8 cellular contexts compared by ENCODE assay signal in the genomic region with DNA sequence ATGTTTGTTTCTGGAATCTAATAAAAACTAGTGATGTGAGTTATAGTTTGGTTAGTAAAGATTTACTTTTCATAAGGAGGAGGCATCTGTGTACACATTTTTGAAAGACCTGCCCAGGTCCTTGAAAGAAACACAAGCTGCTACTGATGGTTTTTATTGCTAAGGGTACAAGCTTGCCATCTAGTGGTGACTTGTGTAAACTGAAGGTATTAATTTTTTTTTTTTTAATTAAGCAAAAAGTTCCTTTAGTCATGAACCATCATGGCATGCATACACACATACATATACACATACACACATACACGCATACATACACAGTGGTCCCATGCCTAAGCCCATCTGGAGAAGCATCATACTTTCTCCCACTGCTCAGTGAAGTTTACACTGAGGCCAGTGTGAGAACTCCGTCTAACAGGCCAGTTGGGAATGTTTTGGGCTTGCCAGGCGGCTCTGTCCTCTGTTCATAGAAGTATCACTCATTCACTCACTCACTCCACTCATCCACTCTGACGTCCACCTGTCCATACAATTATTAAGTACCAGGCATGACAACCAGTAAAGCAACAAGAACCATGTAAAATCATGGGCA.
DNase-seq lines count a peak whose midpoint lies in the region; ATAC-seq, FAIRE-seq and TF ChIP-seq lines count a peak whose summit lies in the region.

No MANE protein-coding gene starts in this region.

- DNase-seq in NCI-H2107 treated with DMSO at 0.1 percent for 48 hours (lab: John Stamatoyannopoulos, UW; ENCODE audit: unreplicated experiment): peak; percentile 25
- no peak for DNase-seq in NCI-H2107 (lab: John Stamatoyannopoulos, UW)
- peak; percentile 5 for DNase-seq in NCI-H2029 (lab: John Stamatoyannopoulos, UW)
- no peak for DNase-seq in astrocyte (ENCODE audit: low read depth)
- no peak for DNase-seq in keratinocyte (ENCODE audit: low read depth, low spot score)
- no peak for DNase-seq in NCI-H774 (lab: John Stamatoyannopoulos, UW)
- DNase-seq in MG63: no peak

- H3K9ac ChIP-seq in astrocyte (ENCODE audit: low read length) (no peak overlapping the region), keratinocyte (ENCODE audit: control insufficient read depth, extremely low read depth, insufficient read depth, low read length) (no peak overlapping the region)

- TF ChIP-seq CTCF in astrocyte (IDR thresholded peaks at IDR 0.05; ENCODE audit: insufficient read depth, low read depth, low read length) (peak; percentile 58), keratinocyte (optimal IDR thresholded peaks at IDR 0.05 in 1 of 3, IDR thresholded peaks at IDR 0.05 in 1 of 3, conservative IDR thresholded peaks at IDR 0.05 in 1 of 3; ENCODE audit: extremely low read depth in 1 of 3, insufficient read depth in 2 of 3, low read length in 3 of 3) (peak in 2 of 3 experiments; percentile 29 to 59)

- dilution Hi-C loops in keratinocyte (cut with MboI; ENCODE audit: extremely low pct_ligation_motif_present, low sequenced_read_pairs): no loop called here

- no peaks in the 10 kb centered on the region for H3K27me3 Mint-ChIP-seq in astrocyte (ENCODE audit: low read depth, unreplicated experiment)

- FAIRE-seq in astrocyte (lab: Jason Lieb, UNC) (peak; percentile 72), keratinocyte (lab: Jason Lieb, UNC) (no peak)

- H3K4me2 ChIP-seq in astrocyte (ENCODE audit: low read length) (no peak overlapping the region), keratinocyte (ENCODE audit: control insufficient read depth, extremely low read depth, insufficient read depth, low read depth, low read length) (no peak overlapping the region)

- H3K36me3 ChIP-seq in astrocyte (ENCODE audit: insufficient read depth, low read length) (no peaks in the 10 kb centered on the region), keratinocyte (ENCODE audit: control insufficient read depth in 2 of 2, extremely low read depth in 1 of 2, insufficient read depth in 2 of 2, low read length in 2 of 2) (no peaks in the 10 kb centered on the region), MG63 (no peaks in the 10 kb centered on the region)

- no peak overlapping the region for H3K27ac ChIP-seq in astrocyte (ENCODE audit: low read depth, low read length)
- H3K27ac ChIP-seq in keratinocyte (ENCODE audit: control insufficient read depth, insufficient read depth, low read length): no peak overlapping the region

- H3K4me1 ChIP-seq in astrocyte (ENCODE audit: insufficient read depth, low read length) (no peaks in the 10 kb centered on the region), keratinocyte (ENCODE audit: control insufficient read depth, extremely low read depth, insufficient read depth, low read length) (no peaks in the 10 kb centered on the region)

- no peak overlapping the region for H2AFZ ChIP-seq in astrocyte (ENCODE audit: low read depth, low read length)
- no peak overlapping the region for H2AFZ ChIP-seq in keratinocyte (ENCODE audit: control insufficient read depth, low read length)

- no peaks in the 10 kb centered on the region for H3K9me3 Mint-ChIP-seq in astrocyte (ENCODE audit: unreplicated experiment)

- H3K27me3 ChIP-seq in astrocyte (ENCODE audit: insufficient read depth, low read length) (no peaks in the 10 kb centered on the region), keratinocyte (ENCODE audit: control insufficient read depth, extremely low read depth, insufficient read depth, low read length) (no peaks in the 10 kb centered on the region), MG63 (no peaks in the 10 kb centered on the region)

- no peak for ATAC-seq in GM18520 (IDR thresholded peaks at IDR 0.05; ENCODE audit: unreplicated experiment)

- no peaks in the 10 kb centered on the region for H3K36me3 Mint-ChIP-seq in astrocyte (ENCODE audit: low read depth, unreplicated experiment)

- H3K9me1 ChIP-seq in keratinocyte (ENCODE audit: control insufficient read depth, extremely low read depth, insufficient read depth, low read length): no peaks in the 10 kb centered on the region

- H4K20me1 ChIP-seq in astrocyte (ENCODE audit: insufficient read depth, low read length) (no peaks in the 10 kb centered on the region), keratinocyte (ENCODE audit: control insufficient read depth, extremely low read depth, insufficient read depth, low read length) (no peaks in the 10 kb centered on the region)

- H3K9me3 ChIP-seq in astrocyte (ENCODE audit: insufficient read depth, low read depth, low read length) (no peaks in the 10 kb centered on the region), keratinocyte (ENCODE audit: control insufficient read depth, low read depth, low read length) (no peaks in the 10 kb centered on the region), MG63 (no peaks in the 10 kb centered on the region)

- H3K79me2 ChIP-seq in astrocyte (ENCODE audit: insufficient read depth, low read length) (no peaks in the 10 kb centered on the region), keratinocyte (ENCODE audit: control insufficient read depth, insufficient read depth, low read length) (no peaks in the 10 kb centered on the region)

- H3K4me3 Mint-ChIP-seq in astrocyte (ENCODE audit: unreplicated experiment): no peak overlapping the region

- H3K4me1 Mint-ChIP-seq in astrocyte (ENCODE audit: low read depth, unreplicated experiment): no peaks in the 10 kb centered on the region

- H3K27ac Mint-ChIP-seq in astrocyte (ENCODE audit: unreplicated experiment): no peak overlapping the region

- no peak overlapping the region for H3K4me3 ChIP-seq in astrocyte (ENCODE audit: insufficient read depth, low read depth, low read length)
- H3K4me3 ChIP-seq in keratinocyte (ENCODE audit: control insufficient read depth in 2 of 3, extremely low read depth in 1 of 3, insufficient read depth in 2 of 3, low read depth in 1 of 3, low read length in 3 of 3): no peak overlapping the region
- no peak overlapping the region for H3K4me3 ChIP-seq in MG63

Comparison
In these comparisons a context has a peak if more than half of its experiments do, and no peak if none do; other contexts are left out.
1. DNase-seq: peak in NCI-H2107 treated with DMSO at 0.1 percent for 48 hours (single experiment) and NCI-H2029 (single experiment); none in NCI-H2107 (single experiment), astrocyte (single experiment), keratinocyte (single experiment), NCI-H774 (single experiment) and MG63 (single experiment).